10 cellular contexts compared by ENCODE assay signal in genomic region chr9:105191508-105192118, GRCh38. TPM values are rescaled to one million over a fixed set of nuclear protein-coding genes. Genes with fewer than 3 reads are reported as not detected.
DNase-seq lines count a peak whose midpoint lies in the region; ATAC-seq and TF ChIP-seq lines count a peak whose summit lies in the region.
"Had no signal": no experiment of that assay in that cellular context is flagged by ENCODE, and none has a peak within 500 bp of the region (broad histone marks: within the 10 kb centered on the region; RNA-seq: fewer than 3 reads in every experiment).

No MANE protein-coding gene starts in this region.

- peaks cover 30% of the 10 kb centered on the region for H3F3A ChIP-seq in PC-9 (ENCODE audit: insufficient read depth, low read depth)

- no peaks in the 10 kb centered on the region for H3K79me1 ChIP-seq in H9 (ENCODE audit: insufficient read depth, low read depth, low read length, poor library complexity, severe bottlenecking)

- POLR2A ChIA-PET in PC-9 (lab: Charles Lee; ENCODE audit: unreplicated experiment), result no interaction called here

- H2BK20ac ChIP-seq in H9 (ENCODE audit: low read depth, low read length, poor library complexity, severe bottlenecking), result no peak overlapping the region

- H2BK12ac ChIP-seq in H9 (ENCODE audit: insufficient read length, low read depth, low read length), result no peak overlapping the region

- no peak overlapping the region for H3K4me3 ChIP-seq in PC-9
- peak overlapping the region; percentile 19 to 23 for H3K4me3 ChIP-seq in neutrophil (ENCODE audit: low read depth in 1 of 2, low read length in 1 of 2)

- H3K79me2 ChIP-seq in PC-9 (ENCODE audit: low read depth), result no peaks in the 10 kb centered on the region
- H3K79me2 ChIP-seq in H9 (ENCODE audit: insufficient read depth, low read length), result no peaks in the 10 kb centered on the region

- H3K56ac ChIP-seq in H9 (ENCODE audit: insufficient read length, low read depth, low read length), result no peak overlapping the region

- H3K36me3 Mint-ChIP-seq in H9 (ENCODE audit: insufficient read depth in 1 of 3, low read depth in 3 of 3), result peaks cover 0 to 5% (median 0%) of the 10 kb centered on the region in 3 experiments; a peak in 4 of 7 replicates

- H4K20me1 ChIP-seq in PC-9 (ENCODE audit: insufficient read depth) (no peaks in the 10 kb centered on the region), H9 (ENCODE audit: control insufficient read depth, insufficient read depth, insufficient read length) (no peaks in the 10 kb centered on the region)

- H4K5ac ChIP-seq in H9 (ENCODE audit: insufficient read length, low read depth, low read length), result no peak overlapping the region

- H2AFZ ChIP-seq in PC-9, result no peak overlapping the region
- no peak overlapping the region for H2AFZ ChIP-seq in H9 (ENCODE audit: low read length)

- H3T11ph ChIP-seq in H9 (ENCODE audit: low read length), result no peak overlapping the region

- H3K4ac ChIP-seq in H9 (ENCODE audit: low read depth, low read length), result no peak overlapping the region

- no peak overlapping the region for H2AK5ac ChIP-seq in H9 (ENCODE audit: insufficient read length, low read length)

- TF ChIP-seq CTCF in PC-9 (conservative IDR thresholded peaks at IDR 0.05) (no peak), neutrophil (IDR thresholded peaks at IDR 0.05) (no peak), H9 (conservative IDR thresholded peaks at IDR 0.05) (no peak)

- H3K36me3 ChIP-seq in PC-9 (ENCODE audit: low read depth) (no peaks in the 10 kb centered on the region), neutrophil (no peaks in the 10 kb centered on the region)

- intact Hi-C loops in PC-9 (cut with micrococcal nuclease; ENCODE audit: unreplicated experiment), result no loop called here

- H3K27ac ChIP-seq in PC-9 (peak overlapping the region; percentile 76), neutrophil (peak overlapping the region; percentile 83), H9 (ENCODE audit: insufficient read length, low read depth, low read length) (no peak overlapping the region)

- DNase-seq in PC-9 (peak; percentile 9 to 97), H9 (no peak), NCI-H1694 (lab: John Stamatoyannopoulos, UW) (no peak), iPS-NIHi7 (ENCODE audit: extremely low spot score) (no peak)
- DNase-seq: mesendoderm had no signal

- WGBS in H9 (ENCODE audit: extremely low coverage, insufficient read length, low lambda C conversion rate), result no CpG with 5 or more reads among the region's 10 CpGs

- no peak overlapping the region for H2BK15ac ChIP-seq in H9 (ENCODE audit: low read depth, low read length)

- no peak overlapping the region for H3K14ac ChIP-seq in H9 (ENCODE audit: insufficient read depth, low read length)

- no peaks in the 10 kb centered on the region for H3K9me2 ChIP-seq in PC-9 (ENCODE audit: insufficient read depth)

- H2BK5ac ChIP-seq in H9 (ENCODE audit: insufficient read length, low read length), result no peak overlapping the region

- no peak overlapping the region for H3K9ac ChIP-seq in H9 (ENCODE audit: extremely low read depth, insufficient read length, low read length)

- no TSS peak for BruUV-seq in PC-9 (replicated peaks; lab: Mats Ljungman, UMichigan)

- no peak overlapping the region for H3K23ac ChIP-seq in H9 (ENCODE audit: insufficient read length, low read depth, low read length)

- no peaks in the 10 kb centered on the region; the same call in 1 of the 2 replicates for H3K9me3 ChIP-seq in PC-9 (ENCODE audit: insufficient read depth, low read depth)
- no peaks in the 10 kb centered on the region for H3K9me3 ChIP-seq in neutrophil
- H3K9me3 ChIP-seq in H9 (ENCODE audit: control insufficient read depth, low read depth, low read length), result no peaks in the 10 kb centered on the region

- no peaks in the 10 kb centered on the region for H3K27me3 Mint-ChIP-seq in H9 (ENCODE audit: low read depth)

- CTCF ChIA-PET in PC-9 (lab: Charles Lee), result interaction anchor here (0.6 kb wide), 1 partner anchor 128 kb away, joined by 3 read pairs; no protein-coding TSS in a partner anchor

- H3K9me3 Mint-ChIP-seq in H9, result peaks cover 3 to 7% of the 10 kb centered on the region in 2 experiments; a peak in 4 of 5 replicates

- H2BK120ac ChIP-seq in H9 (ENCODE audit: low read depth, low read length, poor library complexity, severe bottlenecking), result no peak overlapping the region

- peak overlapping the region; percentile 55 for H3K4me2 ChIP-seq in PC-9
- H3K4me2 ChIP-seq in H9 (ENCODE audit: insufficient read depth, insufficient read length, low read length), result no peak overlapping the region

- H3K18ac ChIP-seq in H9 (ENCODE audit: insufficient read length, low read depth, low read length), result no peak overlapping the region

- no peak overlapping the region for H4K91ac ChIP-seq in H9 (ENCODE audit: insufficient read length, low read depth, low read length)

- H3K27me3 ChIP-seq in PC-9 (ENCODE audit: insufficient read depth, low read depth) (no peaks in the 10 kb centered on the region), neutrophil (no peaks in the 10 kb centered on the region), H9 (ENCODE audit: insufficient read depth, low read length) (no peaks in the 10 kb centered on the region)

- no peak overlapping the region for H3K4me3 Mint-ChIP-seq in H9

- no peaks in the 10 kb centered on the region for H3K23me2 ChIP-seq in H9 (ENCODE audit: insufficient read length, low read depth, low read length, poor library complexity, severe bottlenecking)

- no peak overlapping the region for H3K27ac Mint-ChIP-seq in H9

- peaks cover 0 to 8% of the 10 kb centered on the region in 2 experiments; a peak in 3 of 4 replicates for H3K4me1 Mint-ChIP-seq in H9

- H3K4me1 ChIP-seq in PC-9 (replicated peaks; ENCODE audit: insufficient read depth) (peaks cover 44% of the 10 kb centered on the region), neutrophil (ENCODE audit: control insufficient read depth in 1 of 2, insufficient read depth in 1 of 2, low read depth in 1 of 2, low read length in 1 of 2) (peaks cover 47 to 49% of the 10 kb centered on the region in 2 experiments), H9 (ENCODE audit: insufficient read depth, low read length) (no peaks in the 10 kb centered on the region; the same call in 1 of the 2 replicates)

- H4K8ac ChIP-seq in H9 (replicated peaks; ENCODE audit: insufficient read length, low read depth, low read length), result no peak overlapping the region

- peak; percentile 84 for ATAC-seq in GM18868 (IDR thresholded peaks at IDR 0.05; ENCODE audit: unreplicated experiment)
- ATAC-seq in HG02943 (IDR thresholded peaks at IDR 0.05; ENCODE audit: low read depth, unreplicated experiment), result peak; percentile 58
- no peak for ATAC-seq in HG02970 (IDR thresholded peaks at IDR 0.05; ENCODE audit: low FRiP score, unreplicated experiment)
- ATAC-seq: Panc1 had no signal

RNA-seq across cellular contexts. Expression of gene SLC44A1, which starts 52.8 kb away (rescaled TPM):
- total RNA-seq in PC-9 (2021) (70.2 and 95.2 TPM in 2 replicates), H9 (2021) (59.6 and 60.7 TPM in 2 replicates)

Comparison
In these comparisons a context has a peak if more than half of its experiments do, and no peak if none do; other contexts are left out.
1. DNase-seq: peak in PC-9 (2 of 2); none in H9 (single experiment), NCI-H1694 (single experiment) and iPS-NIHi7 (single experiment).